ENCODE assay signal across 23 cellular contexts in the genomic region with DNA sequence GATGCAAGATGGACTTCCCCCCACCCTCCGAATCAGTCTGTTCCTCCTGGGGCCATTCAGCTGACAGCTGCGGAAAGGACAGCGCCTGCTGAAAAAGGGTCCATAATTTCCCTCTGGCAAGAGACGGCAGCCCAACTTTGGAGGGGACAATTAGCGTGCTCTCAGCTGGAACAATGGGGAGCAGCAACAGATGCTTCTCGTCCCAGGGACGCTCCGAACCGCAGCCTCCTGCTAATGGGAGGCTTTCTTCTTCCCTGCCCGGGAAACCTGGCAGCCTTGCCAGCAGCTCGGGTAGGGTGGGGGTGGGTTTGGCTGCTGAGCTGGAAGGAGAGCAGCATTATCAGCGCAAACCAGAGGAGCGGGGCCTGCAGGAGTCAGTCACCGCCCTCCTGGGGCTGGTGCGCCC.
DNase-seq lines count a peak whose midpoint lies in the region; ATAC-seq and TF ChIP-seq lines count a peak whose summit lies in the region.
"Had no signal": no experiment of that assay in that cellular context is flagged by ENCODE, and none has a peak within 500 bp of the region (broad histone marks: within the 10 kb centered on the region; RNA-seq: fewer than 3 reads in every experiment).

No MANE protein-coding gene starts in this region.

- no peaks in the 10 kb centered on the region for H3K79me1 ChIP-seq in mesenchymal stem cell (replicated peaks; ENCODE audit: low read length, poor library complexity, severe bottlenecking)

- H3K27me3 ChIP-seq in mesenchymal stem cell (ENCODE audit: control insufficient read depth in 1 of 2, insufficient read depth in 1 of 2, low read length in 2 of 2) = peaks cover 3 to 5% of the 10 kb centered on the region in 2 experiments
- H3K27me3 ChIP-seq: BE2C, body of pancreas had no signal

- H3K9me3 Mint-ChIP-seq in glutamatergic neuron (ENCODE audit: unreplicated experiment) = peaks cover 1% of the 10 kb centered on the region
- H3K9me3 Mint-ChIP-seq: HFFc6 had no signal

- no peak for TF ChIP-seq CTCF in glutamatergic neuron (IDR thresholded peaks at IDR 0.05; ENCODE audit: partially characterized antibody, unreplicated experiment)

- H2BK12ac ChIP-seq in mesenchymal stem cell (ENCODE audit: low read length in 2 of 2) = no peak overlapping the region

- no peak overlapping the region for H4K8ac ChIP-seq in mesenchymal stem cell (ENCODE audit: low read length)

- H2AK5ac ChIP-seq in mesenchymal stem cell (ENCODE audit: low read length, severe bottlenecking) = no peak overlapping the region

- H3K23ac ChIP-seq in mesenchymal stem cell (ENCODE audit: low read length in 2 of 2) = no peak overlapping the region

- H2AFZ ChIP-seq in mesenchymal stem cell (ENCODE audit: low read depth, low read length) = no peak overlapping the region

- no peaks in the 10 kb centered on the region for H3K9me3 ChIP-seq in mesenchymal stem cell (ENCODE audit: control insufficient read depth, low read length)
- H3K9me3 ChIP-seq: BE2C, body of pancreas, pancreas had no signal

- H3K14ac ChIP-seq in mesenchymal stem cell (ENCODE audit: low read length in 2 of 2) = peak overlapping the region in 1 of 2 experiments; percentile 22

- no peak for ATAC-seq in HG03139 (IDR thresholded peaks at IDR 0.05; ENCODE audit: unreplicated experiment)
- ATAC-seq: body of pancreas, K562, pancreas had no signal

- DNase-seq in NCI-H1436 (lab: John Stamatoyannopoulos, UW) (peak; percentile 3), NCI-H1436 treated with DMSO at 0.1 percent for 48 hours (lab: John Stamatoyannopoulos, UW) (no peak), NCI-H2227 (lab: John Stamatoyannopoulos, UW; ENCODE audit: unreplicated experiment) (peak; percentile 53), glutamatergic neuron (peak; percentile 57), putamen (ENCODE audit: low spot score) (peak; percentile 11), mesenchymal stem cell (no peak), DMS153 (lab: John Stamatoyannopoulos, UW) (no peak)
- DNase-seq: activated CD4-positive, alpha-beta memory T cell treated with anti-CD3 and anti-CD28 coated beads, Interleukin-2, amount 10 ng/mL, durations not matched to agents 7 days and 5 days; activated naive CD4-positive, alpha-beta T cell treated with anti-CD3 and anti-CD28 coated beads, Interleukin-2, amount 10 ng/mL, durations not matched to agents 7 days and 5 days; activated T-cell treated with anti-CD3 and anti-CD28 coated beads, Interleukin-2, amount 50 U/mL, for 24 hours; BE2C; body of pancreas; foreskin fibroblast; HFFc6; OCI-M1; pancreas; SHP77 treated with DMSO at 0.1 percent for 48 hours; stimulated activated CD8-positive, alpha-beta memory T cell treated with anti-CD3 and anti-CD28 coated beads, Interleukin-4, amount 100 ng/mL, for 48 hours; T-helper 2 cell had no signal

- no peak overlapping the region for H4K91ac ChIP-seq in mesenchymal stem cell (ENCODE audit: low read length)

- peaks cover 2% of the 10 kb centered on the region for H3K27me3 Mint-ChIP-seq in glutamatergic neuron (ENCODE audit: unreplicated experiment)
- H3K27me3 Mint-ChIP-seq: activated CD4-positive, alpha-beta memory T cell treated with anti-CD3 and anti-CD28 coated beads, Interleukin-2, amount 10 ng/mL, durations not matched to agents 7 days and 5 days; activated naive CD4-positive, alpha-beta T cell treated with anti-CD3 and anti-CD28 coated beads, Interleukin-2, amount 10 ng/mL, durations not matched to agents 7 days and 5 days; activated T-cell treated with anti-CD3 and anti-CD28 coated beads, Interleukin-2, amount 50 U/mL, for 24 hours had no signal

- 58% methylated on average over 15 of the region's 15 CpGs for WGBS in mesenchymal stem cell

- no peak overlapping the region for H2BK5ac ChIP-seq in mesenchymal stem cell (ENCODE audit: low read depth, low read length, poor library complexity, severe bottlenecking)

- H2BK15ac ChIP-seq in mesenchymal stem cell (ENCODE audit: low read depth, poor library complexity, severe bottlenecking) = no peak overlapping the region

- H3K4me3 ChIP-seq in mesenchymal stem cell (ENCODE audit: insufficient read depth in 1 of 2, low read depth in 1 of 2, low read length in 2 of 2) = no peak overlapping the region
- H3K4me3 ChIP-seq: body of pancreas, K562, pancreas, smooth muscle cell had no signal

- H3K27ac Mint-ChIP-seq in glutamatergic neuron (ENCODE audit: unreplicated experiment) = peak overlapping the region; percentile 90
- H3K27ac Mint-ChIP-seq: activated CD4-positive, alpha-beta memory T cell treated with anti-CD3 and anti-CD28 coated beads, Interleukin-2, amount 10 ng/mL, durations not matched to agents 7 days and 5 days; activated naive CD4-positive, alpha-beta T cell treated with anti-CD3 and anti-CD28 coated beads, Interleukin-2, amount 10 ng/mL, durations not matched to agents 7 days and 5 days; activated T-cell treated with anti-CD3 and anti-CD28 coated beads, Interleukin-2, amount 50 U/mL, for 24 hours; HFFc6 had no signal

- H3K27ac ChIP-seq in mesenchymal stem cell (ENCODE audit: low read length, poor library complexity, severe bottlenecking) = no peak overlapping the region
- H3K27ac ChIP-seq: 22Rv1, body of pancreas, pancreas had no signal

- no peak overlapping the region for H3K9ac ChIP-seq in mesenchymal stem cell (ENCODE audit: low read length)

- no peaks in the 10 kb centered on the region for H3K36me3 ChIP-seq in mesenchymal stem cell (ENCODE audit: control insufficient read depth in 1 of 2, insufficient read depth in 2 of 2, low read depth in 1 of 2, low read length in 2 of 2)
- H3K36me3 ChIP-seq: BE2C, pancreas had no signal

- H3K4me1 Mint-ChIP-seq in glutamatergic neuron (ENCODE audit: low read depth, unreplicated experiment) = peaks cover 14% of the 10 kb centered on the region
- H3K4me1 Mint-ChIP-seq: activated CD4-positive, alpha-beta memory T cell treated with anti-CD3 and anti-CD28 coated beads, Interleukin-2, amount 10 ng/mL, durations not matched to agents 7 days and 5 days; activated naive CD4-positive, alpha-beta T cell treated with anti-CD3 and anti-CD28 coated beads, Interleukin-2, amount 10 ng/mL, durations not matched to agents 7 days and 5 days had no signal

- no peak overlapping the region for H3K4ac ChIP-seq in mesenchymal stem cell (ENCODE audit: low read depth in 1 of 2, low read length in 2 of 2)

- H3K18ac ChIP-seq in mesenchymal stem cell (ENCODE audit: low read depth in 1 of 2, low read length in 2 of 2) = no peak overlapping the region

- H3K36me3 Mint-ChIP-seq in glutamatergic neuron (ENCODE audit: unreplicated experiment) = no peaks in the 10 kb centered on the region
- H3K36me3 Mint-ChIP-seq: activated naive CD4-positive, alpha-beta T cell treated with anti-CD3 and anti-CD28 coated beads, Interleukin-2, amount 10 ng/mL, durations not matched to agents 7 days and 5 days had no signal

- H2BK120ac ChIP-seq in mesenchymal stem cell (ENCODE audit: low read depth, low read length) = no peak overlapping the region

- no peak overlapping the region for H3K4me2 ChIP-seq in mesenchymal stem cell (ENCODE audit: low read length, poor library complexity, severe bottlenecking)
- H3K4me2 ChIP-seq: smooth muscle cell had no signal

- H3K4me3 Mint-ChIP-seq in glutamatergic neuron (ENCODE audit: unreplicated experiment) = peak overlapping the region; percentile 49
- H3K4me3 Mint-ChIP-seq: activated CD4-positive, alpha-beta memory T cell treated with anti-CD3 and anti-CD28 coated beads, Interleukin-2, amount 10 ng/mL, durations not matched to agents 7 days and 5 days; activated naive CD4-positive, alpha-beta T cell treated with anti-CD3 and anti-CD28 coated beads, Interleukin-2, amount 10 ng/mL, durations not matched to agents 7 days and 5 days; activated T-cell treated with anti-CD3 and anti-CD28 coated beads, Interleukin-2, amount 50 U/mL, for 24 hours; HFFc6 had no signal

- H3K4me1 ChIP-seq in mesenchymal stem cell (ENCODE audit: control insufficient read depth, insufficient read depth, low read depth, low read length) = no peaks in the 10 kb centered on the region
- H3K4me1 ChIP-seq: BE2C, body of pancreas, pancreas had no signal

Comparison
In these comparisons a context has a peak if more than half of its experiments do, and no peak if none do; other contexts are left out.
1. DNase-seq: peak in NCI-H1436 (single experiment), NCI-H2227 (single experiment), glutamatergic neuron (single experiment) and putamen (single experiment); none in NCI-H1436 treated with DMSO at 0.1 percent for 48 hours (single experiment), mesenchymal stem cell (single experiment) and DMS153 (single experiment).